ENCODE assay signal across 18 cellular contexts in genomic region chr13:77916481-77916880, GRCh38. TPM values are rescaled to one million over a fixed set of nuclear protein-coding genes. Genes with fewer than 3 reads are reported as not detected.
DNase-seq lines count a peak whose midpoint lies in the region; ATAC-seq and TF ChIP-seq lines count a peak whose summit lies in the region.
"Had no signal": no experiment of that assay in that cellular context is flagged by ENCODE, and none has a peak within 500 bp of the region (broad histone marks: within the 10 kb centered on the region; RNA-seq: fewer than 3 reads in every experiment).

No MANE protein-coding gene starts in this region.

- H3K27me3 ChIP-seq in breast epithelium = peaks cover 0 to 4% of the 10 kb centered on the region in 2 donors
- peaks cover 7% of the 10 kb centered on the region for H3K27me3 ChIP-seq in mammary epithelial cell (ENCODE audit: insufficient read depth, low read length)
- H3K27me3 ChIP-seq in HAP-1 (ENCODE audit: low read depth) = no peaks in the 10 kb centered on the region
- H3K27me3 ChIP-seq: BLaER1 treated with 17β-estradiol and CSF1 and Interleukin-3, amounts not matched to agents 10 nM and 100 nM had no signal

- DNase-seq in breast epithelium (ENCODE audit: low spot score in 2 of 2) (no peak), mammary epithelial cell (no peak), fibroblast of mammary gland (ENCODE audit: low read depth) (peak; percentile 37), type B pancreatic cell (ENCODE audit: extremely low spot score, unreplicated experiment) (no peak), T-cell (no peak), HAP-1 (ENCODE audit: low spot score in 2 of 2) (no peak), LoVo (ENCODE audit: low spot score) (no peak)
- DNase-seq: 8988T; activated CD4-positive, alpha-beta T cell treated with anti-CD3 and anti-CD28 coated beads for 1 hour; activated naive CD4-positive, alpha-beta T cell treated with anti-CD3 and anti-CD28 coated beads for 36 hours; body of pancreas; NCI-H1694; NCI-H446; SHP77; substantia nigra had no signal

- H3K36me3 ChIP-seq in breast epithelium = no peaks in the 10 kb centered on the region
- H3K36me3 ChIP-seq in mammary epithelial cell (ENCODE audit: insufficient read depth, low read length) = no peaks in the 10 kb centered on the region
- no peaks in the 10 kb centered on the region for H3K36me3 ChIP-seq in mesodermal cell (ENCODE audit: control insufficient read depth, insufficient read depth, low read length)
- no peaks in the 10 kb centered on the region for H3K36me3 ChIP-seq in HAP-1 (replicated peaks)
- H3K36me3 ChIP-seq: BLaER1 treated with 17β-estradiol and CSF1 and Interleukin-3, amounts not matched to agents 10 nM and 100 nM had no signal

- H3K4me3 ChIP-seq in breast epithelium (peak overlapping the region; percentile 52 to 72 (median 59)), mammary epithelial cell (replicated peaks in 1 of 3; ENCODE audit: insufficient read depth in 1 of 3, low read depth in 2 of 3, low read length in 3 of 3) (no peak overlapping the region), fibroblast of mammary gland (ENCODE audit: control insufficient read depth, low read depth, low read length) (peak overlapping the region; percentile 62), mesodermal cell (ENCODE audit: extremely low read depth, insufficient read depth, low read length, poor library complexity, severe bottlenecking) (peak overlapping the region; percentile 58), HAP-1 (no peak overlapping the region)
- H3K4me3 ChIP-seq: BLaER1 treated with 17β-estradiol and CSF1 and Interleukin-3, amounts not matched to agents 10 nM and 100 nM; body of pancreas had no signal

- dilution Hi-C loops in mammary epithelial cell (cut with HindIII; ENCODE audit: low sequenced_read_pairs) = no loop called here

- no peak overlapping the region for H2AFZ ChIP-seq in mammary epithelial cell (ENCODE audit: low read depth, low read length)

- no peak overlapping the region for H3K27ac Mint-ChIP-seq in type B pancreatic cell
- H3K27ac Mint-ChIP-seq in T-cell = no peak overlapping the region
- H3K27ac Mint-ChIP-seq: activated naive CD4-positive, alpha-beta T cell treated with anti-CD3 and anti-CD28 coated beads for 36 hours; T-helper 2 cell treated with Interferon-gamma antibody and Interleukin-4, amounts not matched to agents 5 μg/mL and 100 μg/mL, for 36 hours had no signal

- H3K27ac ChIP-seq in breast epithelium (peak overlapping the region in 1 of 2 donors; percentile 71), mammary epithelial cell (ENCODE audit: insufficient read depth, low read depth, low read length) (no peak overlapping the region), mesodermal cell (ENCODE audit: low read depth, low read length, severe bottlenecking) (no peak overlapping the region)
- H3K27ac ChIP-seq: BLaER1 treated with 17β-estradiol and CSF1 and Interleukin-3, amounts not matched to agents 10 nM and 100 nM; body of pancreas had no signal

- H4K20me1 ChIP-seq in mammary epithelial cell (ENCODE audit: insufficient read depth, low read length) = no peaks in the 10 kb centered on the region
- H4K20me1 ChIP-seq: BLaER1 treated with 17β-estradiol and CSF1 and Interleukin-3, amounts not matched to agents 10 nM and 100 nM had no signal

- WGBS in mammary epithelial cell (ENCODE audit: low coverage, missing lambda C conversion rate) = 77% methylated on average over 4 of the region's 4 CpGs
- WGBS in mesodermal cell (ENCODE audit: insufficient coverage in 2 of 2), 2 experiments = 17% methylated on average over 1 of the region's 4 CpGs; no CpG with 5 or more reads in 1 of the 2 experiments

- CTCF ChIA-PET in mammary epithelial cell (lab: Charles Lee; ENCODE audit: low non-redundant PET) (no interaction called here), T-cell (lab: Charles Lee) (no interaction called here)

- intact Hi-C loops in breast epithelium (cut with DNase I; ENCODE audit: low total_unique reads) = no loop called here
- intact Hi-C loops in mammary epithelial cell (cut with micrococcal nuclease) = no loop called here

- H3K4me1 ChIP-seq in breast epithelium = no peaks in the 10 kb centered on the region
- peaks cover 16% of the 10 kb centered on the region for H3K4me1 ChIP-seq in mammary epithelial cell (ENCODE audit: insufficient read depth, low read length)
- peaks cover 4% of the 10 kb centered on the region for H3K4me1 ChIP-seq in mesodermal cell (ENCODE audit: control insufficient read depth, insufficient read depth, low read length, poor library complexity, severe bottlenecking)
- H3K4me1 ChIP-seq in HAP-1 = no peaks in the 10 kb centered on the region
- H3K4me1 ChIP-seq: BLaER1 treated with 17β-estradiol and CSF1 and Interleukin-3, amounts not matched to agents 10 nM and 100 nM had no signal

- no TSS peak for BruUV-seq in mammary epithelial cell (replicated peaks; lab: Mats Ljungman, UMichigan)

- H3K4me2 ChIP-seq in mammary epithelial cell (ENCODE audit: insufficient read depth, low read depth, low read length) = no peak overlapping the region
- H3K4me2 ChIP-seq: BLaER1 treated with 17β-estradiol and CSF1 and Interleukin-3, amounts not matched to agents 10 nM and 100 nM had no signal

- peak overlapping the region; percentile 18 for H3K4me3 Mint-ChIP-seq in type B pancreatic cell
- H3K4me3 Mint-ChIP-seq in T-cell = no peak overlapping the region
- H3K4me3 Mint-ChIP-seq: activated naive CD4-positive, alpha-beta T cell treated with anti-CD3 and anti-CD28 coated beads for 36 hours; T-helper 2 cell treated with Interferon-gamma antibody and Interleukin-4, amounts not matched to agents 5 μg/mL and 100 μg/mL, for 36 hours had no signal

- H3K27me3 Mint-ChIP-seq in type B pancreatic cell = peaks cover 17% of the 10 kb centered on the region
- peaks cover 3 to 20% of the 10 kb centered on the region in 2 donors for H3K27me3 Mint-ChIP-seq in T-cell

- TF ChIP-seq POLR2A in breast epithelium (IDR thresholded peaks at IDR 0.05) = no peak

- H3K9me3 Mint-ChIP-seq in type B pancreatic cell (no peaks in the 10 kb centered on the region), T-cell (no peaks in the 10 kb centered on the region)
- H3K9me3 Mint-ChIP-seq: activated naive CD4-positive, alpha-beta T cell treated with anti-CD3 and anti-CD28 coated beads for 36 hours; T-helper 2 cell treated with Interferon-gamma antibody and Interleukin-4, amounts not matched to agents 5 μg/mL and 100 μg/mL, for 36 hours had no signal

- ATAC-seq in T-cell (replicated peaks in 1 of 4) = no peak
- ATAC-seq: body of pancreas had no signal

- H3K4me1 Mint-ChIP-seq in type B pancreatic cell (ENCODE audit: unreplicated experiment) = no peaks in the 10 kb centered on the region
- H3K4me1 Mint-ChIP-seq in T-cell = no peaks in the 10 kb centered on the region

- in situ Hi-C loops in mammary epithelial cell (cut with MboI; ENCODE audit: low sequenced_read_pairs in 2 of 2) (no loop called here), HAP-1 (cut with MboI; ENCODE audit: low sequenced_read_pairs) (no loop called here)

- no peaks in the 10 kb centered on the region for H3K79me2 ChIP-seq in mammary epithelial cell (ENCODE audit: insufficient read depth, low read length)

- H3K9me3 ChIP-seq in breast epithelium (no peaks in the 10 kb centered on the region), mammary epithelial cell (replicated peaks; ENCODE audit: insufficient read depth, low read length) (no peaks in the 10 kb centered on the region), mesodermal cell (ENCODE audit: control insufficient read depth, low read length) (no peaks in the 10 kb centered on the region), HAP-1 (no peaks in the 10 kb centered on the region)
- H3K9me3 ChIP-seq: body of pancreas had no signal

- H3K36me3 Mint-ChIP-seq in type B pancreatic cell (no peaks in the 10 kb centered on the region), T-cell (no peaks in the 10 kb centered on the region)

- POLR2A ChIA-PET in T-cell (lab: Charles Lee) = no interaction called here

- no peak overlapping the region for H3K9ac ChIP-seq in mammary epithelial cell (ENCODE audit: insufficient read depth, low read length)
- H3K9ac ChIP-seq: BLaER1 treated with 17β-estradiol and CSF1 and Interleukin-3, amounts not matched to agents 10 nM and 100 nM had no signal

- no peak for TF ChIP-seq CTCF in breast epithelium (IDR thresholded peaks at IDR 0.05)
- TF ChIP-seq CTCF in mammary epithelial cell (conservative IDR thresholded peaks at IDR 0.05 in 1 of 2, IDR thresholded peaks at IDR 0.05 in 1 of 2; ENCODE audit: extremely low read depth in 1 of 2, insufficient read depth in 1 of 2, low read depth in 1 of 2, low read length in 2 of 2) = no peak
- TF ChIP-seq CTCF in fibroblast of mammary gland (conservative IDR thresholded peaks at IDR 0.05; ENCODE audit: control insufficient read depth, insufficient read depth, low read depth, low read length) = no peak
- no peak for TF ChIP-seq CTCF in type B pancreatic cell (conservative IDR thresholded peaks at IDR 0.05)

RNA-seq across cellular contexts. Expression of gene EDNRB, which starts 2.1 kb away (rescaled TPM):
- total RNA-seq in breast epithelium = 100 to 1,000 TPM in 2 of 3 donors, 10 to 100 TPM in 1; 22.8 to 116 (median 106) TPM
- total RNA-seq in mammary epithelial cell = under 1 TPM in 1 of 2 donors, not detected in 1; 0.83 TPM
- 0.03 TPM for polyA plus RNA-seq in mammary epithelial cell
- not detected for polyA minus RNA-seq in mammary epithelial cell
- polyA plus RNA-seq in mesodermal cell (2013, experiment 1 of 2) = 46.5 TPM
- polyA plus RNA-seq in mesodermal cell (2013, experiment 2 of 2) = 36.2 TPM
- total RNA-seq in type B pancreatic cell (ENCODE audit: low replicate concordance) = 2.1 and 18.2 TPM in 2 replicates
- total RNA-seq in T-cell = under 1 TPM in 3 of 5 donors, not detected in 2; 0.33 to 0.51 (median 0.35) TPM
- total RNA-seq: activated naive CD4-positive, alpha-beta T cell treated with anti-CD3 and anti-CD28 coated beads for 36 hours had no signal

Comparison
In these comparisons a context has a peak if more than half of its experiments do, and no peak if none do; other contexts are left out.
1. H3K4me3 ChIP-seq: peak in breast epithelium (3 of 3), fibroblast of mammary gland (single experiment) and mesodermal cell (single experiment); none in mammary epithelial cell (0 of 3) and HAP-1 (single experiment).